1 cellular context compared by ENCODE assay signal in the genomic region with DNA sequence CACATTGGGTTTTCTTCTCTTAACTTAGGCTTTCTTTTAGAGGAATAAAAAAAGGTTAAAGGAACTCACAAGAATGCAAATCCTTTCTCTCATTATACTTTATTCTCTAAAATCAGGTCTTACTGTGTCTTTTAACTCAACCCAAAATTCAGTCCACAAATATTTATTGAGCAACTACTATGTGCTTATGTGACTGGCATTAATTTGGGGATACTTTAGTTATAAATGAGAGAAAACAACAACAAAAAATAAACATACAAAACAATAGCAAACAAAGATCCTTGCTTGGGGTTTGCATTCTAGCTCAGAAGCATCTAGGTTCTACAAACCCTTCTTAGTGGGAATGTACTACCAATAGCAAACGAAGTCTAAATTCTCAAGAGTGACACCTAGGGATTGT.
TF ChIP-seq lines count a peak whose summit lies in the region.

No MANE protein-coding gene starts in this region.

TF ChIP-seq in K562, 482 proteins besides CTCF, POLR2A, EP300 and RAD21 (continued from another document):
- TF ChIP-seq, protein P1, sequence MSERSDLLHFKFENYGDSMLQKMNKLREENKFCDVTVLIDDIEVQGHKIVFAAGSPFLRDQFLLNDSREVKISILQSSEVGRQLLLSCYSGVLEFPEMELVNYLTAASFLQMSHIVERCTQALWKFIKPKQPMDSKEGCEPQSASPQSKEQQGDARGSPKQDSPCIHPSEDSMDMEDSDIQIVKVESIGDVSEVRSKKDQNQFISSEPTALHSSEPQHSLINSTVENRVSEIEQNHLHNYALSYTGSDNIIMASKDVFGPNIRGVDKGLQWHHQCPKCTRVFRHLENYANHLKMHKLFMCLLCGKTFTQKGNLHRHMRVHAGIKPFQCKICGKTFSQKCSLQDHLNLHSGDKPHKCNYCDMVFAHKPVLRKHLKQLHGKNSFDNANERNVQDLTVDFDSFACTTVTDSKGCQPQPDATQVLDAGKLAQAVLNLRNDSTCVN (CRISPR knock-in tag; IDR thresholded peaks at IDR 0.05): no peak
- peak; percentile 58 for TF ChIP-seq RBM25 (IDR thresholded peaks at IDR 0.05; ENCODE audit: low read depth, low read length, severe bottlenecking)
- no peak for TF ChIP-seq HNRNPLL (IDR thresholded peaks at IDR 0.05; ENCODE audit: low read depth, low read length, poor library complexity, severe bottlenecking)
- no peak for TF ChIP-seq CBX1 (IDR thresholded peaks at IDR 0.05; ENCODE audit: low read depth)
- TF ChIP-seq, protein P2, sequence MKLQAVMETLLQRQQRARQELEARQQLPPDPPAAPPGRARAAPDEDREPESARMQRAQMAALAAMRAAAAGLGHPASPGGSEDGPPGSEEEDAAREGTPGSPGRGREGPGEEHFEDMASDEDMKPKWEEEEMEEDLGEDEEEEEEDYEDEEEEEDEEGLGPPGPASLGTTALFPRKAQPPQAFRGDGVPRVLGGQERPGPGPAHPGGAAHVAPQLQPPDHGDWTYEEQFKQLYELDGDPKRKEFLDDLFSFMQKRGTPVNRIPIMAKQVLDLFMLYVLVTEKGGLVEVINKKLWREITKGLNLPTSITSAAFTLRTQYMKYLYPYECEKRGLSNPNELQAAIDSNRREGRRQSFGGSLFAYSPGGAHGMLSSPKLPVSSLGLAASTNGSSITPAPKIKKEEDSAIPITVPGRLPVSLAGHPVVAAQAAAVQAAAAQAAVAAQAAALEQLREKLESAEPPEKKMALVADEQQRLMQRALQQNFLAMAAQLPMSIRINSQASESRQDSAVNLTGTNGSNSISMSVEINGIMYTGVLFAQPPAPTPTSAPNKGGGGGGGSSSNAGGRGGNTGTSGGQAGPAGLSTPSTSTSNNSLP (IDR thresholded peaks at IDR 0.05; ENCODE audit: borderline replicate concordance, low read depth, low read length): no peak
